8 cellular contexts compared by ENCODE assay signal in the genomic region with DNA sequence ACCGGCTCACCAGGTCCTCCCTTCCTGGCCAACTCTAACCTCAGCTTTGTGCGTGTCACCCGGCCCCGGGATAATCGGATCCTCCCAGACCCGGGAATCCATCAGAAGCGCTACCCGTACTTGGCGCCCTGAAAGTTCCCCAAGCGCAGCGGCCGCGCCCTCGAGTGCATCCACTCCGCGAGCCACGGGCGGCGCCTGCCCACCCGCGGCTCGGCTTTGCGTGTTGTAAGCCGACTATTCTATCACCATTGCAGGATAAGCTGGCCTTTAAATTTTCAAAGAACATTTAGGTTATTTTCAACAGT. TPM values are rescaled to one million over a fixed set of nuclear protein-coding genes. Genes with fewer than 3 reads are reported as not detected.
DNase-seq lines count a peak whose midpoint lies in the region; FAIRE-seq and TF ChIP-seq lines count a peak whose summit lies in the region.

No MANE protein-coding gene starts in this region.

- peaks cover 5% of the 10 kb centered on the region for H3K4me1 Mint-ChIP-seq in nephron

- H3K27ac Mint-ChIP-seq in nephron, result peak overlapping the region; percentile 82 to 98 (median 95)

- H3K27me3 Mint-ChIP-seq in nephron (ENCODE audit: low read depth), result peaks cover 69% of the 10 kb centered on the region

- intact Hi-C loops in esophagus squamous epithelium (cut with DNase I), result loop anchor here (10.0 kb wide), 1 partner anchor 61 kb away; the partner anchor contains the start of gene COMMD3

- H3K4me3 Mint-ChIP-seq in nephron, result peak overlapping the region; percentile 86 to 93 (median 93)

- no peak for TF ChIP-seq CTCF in esophagus squamous epithelium (IDR thresholded peaks at IDR 0.05)
- TF ChIP-seq CTCF in nephron (IDR thresholded peaks at IDR 0.05; ENCODE audit: unreplicated experiment in 3 of 3), result no peak

- 18 to 69% methylated on average over 9 to 20 of the region's 24 CpGs for WGBS in esophagus squamous epithelium, 2 donors
- 64% methylated on average over 24 of the region's 24 CpGs for WGBS in urinary bladder

- H3K9me3 ChIP-seq in esophagus squamous epithelium, result no peaks in the 10 kb centered on the region

- DNase-seq in CD1c-positive myeloid dendritic cell (ENCODE audit: extremely low spot score) (peak; percentile 48), esophagus squamous epithelium (lab: John Stamatoyannopoulos, UW) (no peak), frontal cortex (ENCODE audit: low spot score in 2 of 2) (no peak), NCI-H2227 treated with DMSO at 0.1 percent for 48 hours (lab: John Stamatoyannopoulos, UW) (no peak), EL (no peak)
- DNase-seq in activated CD4-positive, alpha-beta T cell treated with anti-CD3 and anti-CD28 coated beads, Interleukin-2, amount 50 U/mL, for 4 hours, result peak; percentile 35 to 49

- no peaks in the 10 kb centered on the region for H3K27me3 ChIP-seq in esophagus squamous epithelium

- FAIRE-seq in frontal cortex (lab: Jason Lieb, UNC), result no peak

- H3K4me3 ChIP-seq in esophagus squamous epithelium (peak overlapping the region; percentile 61 to 94 (median 80)), urinary bladder (ENCODE audit: low read depth, low read length) (peak overlapping the region; percentile 78)

- peak overlapping the region; percentile 91 to 98 (median 97) for H3K27ac ChIP-seq in esophagus squamous epithelium
- H3K27ac ChIP-seq in urinary bladder (ENCODE audit: low read depth), result peak overlapping the region; percentile 94

- no peaks in the 10 kb centered on the region for H3K36me3 Mint-ChIP-seq in nephron (ENCODE audit: low read depth)

- TF ChIP-seq POLR2A in esophagus squamous epithelium (IDR thresholded peaks at IDR 0.05), result no peak

- H3K36me3 ChIP-seq in esophagus squamous epithelium, result no peaks in the 10 kb centered on the region
- H3K36me3 ChIP-seq in urinary bladder (ENCODE audit: insufficient read depth), result no peaks in the 10 kb centered on the region

- peaks cover 0 to 15% (median 0%) of the 10 kb centered on the region in 3 donors for H3K4me1 ChIP-seq in esophagus squamous epithelium
- H3K4me1 ChIP-seq in urinary bladder (ENCODE audit: insufficient read depth), result no peaks in the 10 kb centered on the region

- H3K9me3 Mint-ChIP-seq in nephron, result no peaks in the 10 kb centered on the region

RNA-seq across cellular contexts. Expression of gene EBLN1, which starts 35.7 kb away (rescaled TPM):
- total RNA-seq in esophagus squamous epithelium (not detected), urinary bladder (not detected), frontal cortex (not detected)
- not detected for polyA plus RNA-seq in urinary bladder

Comparison
In these comparisons a context has a peak if more than half of its experiments do, and no peak if none do; other contexts are left out.
1. DNase-seq: peak in CD1c-positive myeloid dendritic cell (single experiment) and activated CD4-positive, alpha-beta T cell treated with anti-CD3 and anti-CD28 coated beads, Interleukin-2, amount 50 U/mL, for 4 hours (2 of 2); none in esophagus squamous epithelium (single experiment), frontal cortex (0 of 2), NCI-H2227 treated with DMSO at 0.1 percent for 48 hours (single experiment) and EL (single experiment).